23 cellular contexts compared by ENCODE assay signal in genomic region chr3:12773724-12774105, GRCh38. TPM values are rescaled to one million over a fixed set of nuclear protein-coding genes. Genes with fewer than 3 reads are reported as not detected.
"Had no signal": no experiment of that assay in that cellular context is flagged by ENCODE, and none has a peak within 500 bp of the region (broad histone marks: within the 10 kb centered on the region; RNA-seq: fewer than 3 reads in every experiment).

No MANE protein-coding gene starts in this region.

- H3K4me3 ChIP-seq: esophagus squamous epithelium, hepatocyte, psoas muscle, spleen, tibial artery, upper lobe of left lung, uterus had no signal

- H3K4me3 Mint-ChIP-seq: naive thymus-derived CD4-positive, alpha-beta T cell; stimulated activated memory B cell treated with anti-CD40 and anti-IgM and Interleukin-4, amounts not matched to agents 10 μg/mL and 1 μg/mL and 100 μg/mL, for 72 hours; stimulated activated naive CD8-positive, alpha-beta T cell treated with anti-CD3 and anti-CD28 coated beads, Interleukin-15, Interleukin-2, amounts not matched to agents 100 ng/mL and 50 ng/mL, for 24 hours had no signal

- H3K27ac Mint-ChIP-seq: stimulated activated memory B cell treated with anti-CD40 and anti-IgM and Interleukin-4, amounts not matched to agents 10 μg/mL and 1 μg/mL and 100 μg/mL, for 72 hours; stimulated activated naive CD8-positive, alpha-beta T cell treated with anti-CD3 and anti-CD28 coated beads, Interleukin-15, Interleukin-2, amounts not matched to agents 100 ng/mL and 50 ng/mL, for 24 hours had no signal

- H3K36me3 ChIP-seq: esophagus squamous epithelium, neutrophil, spleen, tibial artery, upper lobe of left lung, uterus had no signal

- H3K9me3 ChIP-seq: esophagus squamous epithelium, neutrophil, psoas muscle, tibial artery, upper lobe of left lung, uterus had no signal

- H3K9me3 Mint-ChIP-seq: stimulated activated naive CD8-positive, alpha-beta T cell treated with anti-CD3 and anti-CD28 coated beads, Interleukin-15, Interleukin-2, amounts not matched to agents 100 ng/mL and 50 ng/mL, for 24 hours had no signal

- H3K4me2 ChIP-seq: hepatocyte had no signal

- H2AFZ ChIP-seq: hepatocyte had no signal

- H3K27me3 ChIP-seq: esophagus squamous epithelium, foreskin keratinocyte, hepatocyte, spleen, upper lobe of left lung, uterus had no signal

- H3K79me2 ChIP-seq: hepatocyte had no signal

- DNase-seq: esophagus squamous epithelium; foreskin keratinocyte; kidney; left colon; mesendoderm; naive thymus-derived CD4-positive, alpha-beta T cell; psoas muscle; retina; spleen; stimulated activated CD4-positive, alpha-beta T cell treated with anti-CD3 and anti-CD28 coated beads, Interleukin-15, amount 100 ng/mL, for 24 hours; stimulated activated CD4-positive, alpha-beta T cell treated with anti-CD3 and anti-CD28 coated beads, Interleukin-1b, Interleukin-23, amount 100 ng/mL, for 48 hours; stimulated activated CD4-positive, alpha-beta T cell treated with anti-CD3 and anti-CD28 coated beads, Interleukin-4, amount 100 ng/mL, for 24 hours; tibial artery; upper lobe of left lung; uterus had no signal

- ATAC-seq: foreskin keratinocyte; left colon; naive thymus-derived CD4-positive, alpha-beta T cell; sciatic nerve; stimulated activated memory B cell treated with anti-CD40 and anti-IgM and Interleukin-4, amounts not matched to agents 10 μg/mL and 1 μg/mL and 100 μg/mL, for 72 hours had no signal

- H3K4me1 ChIP-seq: esophagus squamous epithelium, foreskin keratinocyte, psoas muscle, tibial artery, upper lobe of left lung, uterus had no signal

- H3K36me3 Mint-ChIP-seq: naive thymus-derived CD4-positive, alpha-beta T cell had no signal

- H3K27ac ChIP-seq: esophagus squamous epithelium, foreskin keratinocyte, hepatocyte, neutrophil, psoas muscle, tibial artery, upper lobe of left lung, uterus had no signal

RNA-seq across cellular contexts. Expression of gene TMEM40, which starts 14.7 kb away (rescaled TPM):
- total RNA-seq: hepatocyte, kidney, left colon, lung microvascular endothelial cell, osteoblast, sciatic nerve, temporal lobe, uterus had no signal
